ENCODE assay signal across 8 cellular contexts in genomic region chr3:13040381-13041074, GRCh38. TPM values are rescaled to one million over a fixed set of nuclear protein-coding genes. Genes with fewer than 3 reads are reported as not detected.
A peak's percentile ranks its signal among the peaks of the same experiment; 100 is the strongest.
DNase-seq lines count a peak whose midpoint lies in the region; ATAC-seq, FAIRE-seq and TF ChIP-seq lines count a peak whose summit lies in the region.

No MANE protein-coding gene starts in this region.

- no peak overlapping the region for H3K27ac Mint-ChIP-seq in astrocyte (ENCODE audit: unreplicated experiment)
- H3K27ac Mint-ChIP-seq in stimulated activated naive CD8-positive, alpha-beta T cell treated with anti-CD3 and anti-CD28 coated beads, Interleukin-15, Interleukin-2, amounts not matched to agents 100 ng/mL and 50 ng/mL, for 24 hours: peak overlapping the region; percentile 36

- peaks cover 8% of the 10 kb centered on the region for H3K4me1 Mint-ChIP-seq in astrocyte (ENCODE audit: low read depth, unreplicated experiment)
- H3K4me1 Mint-ChIP-seq in stimulated activated naive CD8-positive, alpha-beta T cell treated with anti-CD3 and anti-CD28 coated beads, Interleukin-15, Interleukin-2, amounts not matched to agents 100 ng/mL and 50 ng/mL, for 24 hours (ENCODE audit: low read depth): peaks cover 19% of the 10 kb centered on the region

- H3K9ac ChIP-seq in astrocyte (ENCODE audit: low read length): no peak overlapping the region

- H3K4me2 ChIP-seq in astrocyte (ENCODE audit: low read length): peak overlapping the region; percentile 25

- H2AFZ ChIP-seq in astrocyte (ENCODE audit: low read depth, low read length): no peak overlapping the region

- H3K79me2 ChIP-seq in astrocyte (ENCODE audit: insufficient read depth, low read length): no peaks in the 10 kb centered on the region

- FAIRE-seq in astrocyte (lab: Jason Lieb, UNC): no peak

- H3K4me1 ChIP-seq in astrocyte (ENCODE audit: insufficient read depth, low read length) (peaks cover 4% of the 10 kb centered on the region), esophagus squamous epithelium (peaks cover 0 to 5% (median 0%) of the 10 kb centered on the region in 3 donors), breast epithelium (no peaks in the 10 kb centered on the region)

- H3K27me3 ChIP-seq in astrocyte (ENCODE audit: insufficient read depth, low read length) (peaks cover 52% of the 10 kb centered on the region), esophagus squamous epithelium (peaks cover 0 to 21% (median 0%) of the 10 kb centered on the region in 4 donors), breast epithelium (no peaks in the 10 kb centered on the region)

- TF ChIP-seq CTCF in astrocyte (IDR thresholded peaks at IDR 0.05; ENCODE audit: insufficient read depth, low read depth, low read length): no peak
- no peak for TF ChIP-seq CTCF in esophagus squamous epithelium (IDR thresholded peaks at IDR 0.05)
- TF ChIP-seq CTCF in breast epithelium (IDR thresholded peaks at IDR 0.05): no peak

- WGBS in esophagus squamous epithelium, 2 donors: 65 to 73% methylated on average over 6 to 11 of the region's 12 CpGs

- no peak for DNase-seq in astrocyte (ENCODE audit: low read depth)
- no peak for DNase-seq in NCI-H526 (lab: John Stamatoyannopoulos, UW)
- DNase-seq in esophagus squamous epithelium (lab: John Stamatoyannopoulos, UW): no peak
- DNase-seq in breast epithelium (ENCODE audit: low spot score in 2 of 2): no peak

- peaks cover 26% of the 10 kb centered on the region for H3K27me3 Mint-ChIP-seq in astrocyte (ENCODE audit: low read depth, unreplicated experiment)
- no peaks in the 10 kb centered on the region for H3K27me3 Mint-ChIP-seq in stimulated activated naive CD8-positive, alpha-beta T cell treated with anti-CD3 and anti-CD28 coated beads, Interleukin-15, Interleukin-2, amounts not matched to agents 100 ng/mL and 50 ng/mL, for 24 hours

- H3K9me3 ChIP-seq in astrocyte (ENCODE audit: insufficient read depth, low read depth, low read length): no peaks in the 10 kb centered on the region
- H3K9me3 ChIP-seq in esophagus squamous epithelium: no peaks in the 10 kb centered on the region
- no peaks in the 10 kb centered on the region for H3K9me3 ChIP-seq in breast epithelium

- intact Hi-C loops in esophagus squamous epithelium (cut with DNase I) (no loop called here), breast epithelium (cut with DNase I; ENCODE audit: low total_unique reads) (no loop called here)

- no peak overlapping the region for H3K27ac ChIP-seq in astrocyte (ENCODE audit: low read depth, low read length)
- H3K27ac ChIP-seq in esophagus squamous epithelium: no peak overlapping the region
- H3K27ac ChIP-seq in breast epithelium: no peak overlapping the region

- no peaks in the 10 kb centered on the region for H3K36me3 Mint-ChIP-seq in astrocyte (ENCODE audit: low read depth, unreplicated experiment)
- no peaks in the 10 kb centered on the region for H3K36me3 Mint-ChIP-seq in stimulated activated naive CD8-positive, alpha-beta T cell treated with anti-CD3 and anti-CD28 coated beads, Interleukin-15, Interleukin-2, amounts not matched to agents 100 ng/mL and 50 ng/mL, for 24 hours (ENCODE audit: low read depth)

- no peaks in the 10 kb centered on the region for H3K9me3 Mint-ChIP-seq in astrocyte (ENCODE audit: unreplicated experiment)
- no peaks in the 10 kb centered on the region for H3K9me3 Mint-ChIP-seq in stimulated activated naive CD8-positive, alpha-beta T cell treated with anti-CD3 and anti-CD28 coated beads, Interleukin-15, Interleukin-2, amounts not matched to agents 100 ng/mL and 50 ng/mL, for 24 hours

- TF ChIP-seq POLR2A in GM18505 (IDR thresholded peaks at IDR 0.05; ENCODE audit: borderline replicate concordance, extremely low read depth, insufficient read depth, insufficient read length) (peak; percentile 42), esophagus squamous epithelium (IDR thresholded peaks at IDR 0.05) (no peak), breast epithelium (IDR thresholded peaks at IDR 0.05) (no peak)

- H3K36me3 ChIP-seq in astrocyte (ENCODE audit: insufficient read depth, low read length): no peaks in the 10 kb centered on the region
- no peaks in the 10 kb centered on the region for H3K36me3 ChIP-seq in esophagus squamous epithelium
- H3K36me3 ChIP-seq in breast epithelium: no peaks in the 10 kb centered on the region

- no peaks in the 10 kb centered on the region for H4K20me1 ChIP-seq in astrocyte (ENCODE audit: insufficient read depth, low read length)

- no peak overlapping the region for H3K4me3 Mint-ChIP-seq in astrocyte (ENCODE audit: unreplicated experiment)
- H3K4me3 Mint-ChIP-seq in stimulated activated naive CD8-positive, alpha-beta T cell treated with anti-CD3 and anti-CD28 coated beads, Interleukin-15, Interleukin-2, amounts not matched to agents 100 ng/mL and 50 ng/mL, for 24 hours: no peak overlapping the region

- no peak overlapping the region for H3K4me3 ChIP-seq in astrocyte (ENCODE audit: insufficient read depth, low read depth, low read length)
- H3K4me3 ChIP-seq in esophagus squamous epithelium: no peak overlapping the region
- H3K4me3 ChIP-seq in breast epithelium: no peak overlapping the region

- ATAC-seq in GM18505 (IDR thresholded peaks at IDR 0.05; ENCODE audit: unreplicated experiment): peak; percentile 88
- ATAC-seq in GM21515 (IDR thresholded peaks at IDR 0.05; ENCODE audit: unreplicated experiment): peak; percentile 88
- peak; percentile 66 for ATAC-seq in HG03571 (IDR thresholded peaks at IDR 0.05; ENCODE audit: unreplicated experiment)

RNA-seq across cellular contexts. Expression of gene IQSEC1, which starts 32.7 kb away (rescaled TPM):
- total RNA-seq in astrocyte (29.5 and 31.0 TPM in 2 replicates), esophagus squamous epithelium (10 to 100 TPM in 2 of 4 donors, 1 to 10 TPM in 2; 7.3 to 27.1 (median 10.7) TPM), breast epithelium (10 to 100 TPM; 26.9 to 45.4 (median 26.9) TPM)
